ENCODE assay signal across 8 cellular contexts in genomic region chr19:8610041-8610927, GRCh38. TPM values are rescaled to one million over a fixed set of nuclear protein-coding genes. Genes with fewer than 3 reads are reported as not detected.
DNase-seq lines count a peak whose midpoint lies in the region; TF ChIP-seq lines count a peak whose summit lies in the region.

ADAMTS10 (minus strand) TSS chr19:8610715; CDS start chr19:8605710, 5,005 bp downstream.

- H3K27me3 ChIP-seq in mononuclear cell (ENCODE audit: insufficient read depth, low read length), result peaks cover 12% of the 10 kb centered on the region
- H3K27me3 ChIP-seq in subcutaneous abdominal adipose tissue (ENCODE audit: control insufficient read depth in 5 of 5, insufficient read depth in 4 of 5, low read length in 5 of 5), result no peaks in the 10 kb centered on the region

- no peaks in the 10 kb centered on the region for H3K9me3 ChIP-seq in HEK293 (ENCODE audit: control insufficient read depth, insufficient read depth, low read depth, low read length)
- H3K9me3 ChIP-seq in mononuclear cell (ENCODE audit: low read depth, low read length), result no peaks in the 10 kb centered on the region
- H3K9me3 ChIP-seq in subcutaneous abdominal adipose tissue (ENCODE audit: control insufficient read depth in 5 of 5, low read length in 5 of 5), result peaks cover 0 to under 1% (median 0%) of the 10 kb centered on the region in 5 donors

- H3K27ac ChIP-seq in HEK293 (ENCODE audit: extremely low read depth, low read depth, low read length) (peak within 1 kb of the TSS; percentile 58; the same call in 1 of the 2 replicates), subcutaneous abdominal adipose tissue (ENCODE audit: low read depth, low read length) (peak within 1 kb of the TSS; percentile 89)

- no peak for TF ChIP-seq CTCF in HEK293 (tag by site-specific recombination; IDR thresholded peaks at IDR 0.05)

- no peaks in the 10 kb centered on the region for H3K4me1 ChIP-seq in HEK293 (ENCODE audit: control insufficient read depth, insufficient read depth, low read length)
- H3K4me1 ChIP-seq in mononuclear cell (ENCODE audit: insufficient read depth, low read length), result peaks cover 28% of the 10 kb centered on the region
- peaks cover 6 to 46% (median 42%) of the 10 kb centered on the region in 5 donors for H3K4me1 ChIP-seq in subcutaneous abdominal adipose tissue (ENCODE audit: control insufficient read depth in 5 of 5, insufficient read depth in 5 of 5, low read length in 5 of 5)

- peak within 1 kb of the TSS; percentile 83 to 96 (median 86) for H3K9ac ChIP-seq in subcutaneous abdominal adipose tissue (ENCODE audit: low read length in 5 of 5)

- intact Hi-C loops in activated CD4-positive, alpha-beta T cell treated with anti-CD3 and anti-CD28 coated beads, Interleukin-2, amount 10 ng/mL, durations not matched to agents 24 days and 14 days (cut with micrococcal nuclease), result no loop called here

- peak; percentile 79 for DNase-seq in activated CD4-positive, alpha-beta T cell treated with anti-CD3 and anti-CD28 coated beads, Interleukin-2, amount 10 ng/mL, durations not matched to agents 24 days and 14 days
- DNase-seq in effector CD4-positive, alpha-beta T cell, result peak; percentile 24
- no peak for DNase-seq in MV-4-11 (lab: John Stamatoyannopoulos, UW)
- no peak for DNase-seq in DMS153 (lab: John Stamatoyannopoulos, UW)
- DNase-seq in NAMALWA (ENCODE audit: low spot score), result no peak

- H3K9me3 Mint-ChIP-seq in activated CD4-positive, alpha-beta T cell treated with anti-CD3 and anti-CD28 coated beads, Interleukin-2, amount 10 ng/mL, durations not matched to agents 24 days and 14 days, result peaks cover 4% of the 10 kb centered on the region

- peak within 1 kb of the TSS; percentile 43 for H3K27ac Mint-ChIP-seq in activated CD4-positive, alpha-beta T cell treated with anti-CD3 and anti-CD28 coated beads, Interleukin-2, amount 10 ng/mL, durations not matched to agents 24 days and 14 days

- no peaks in the 10 kb centered on the region for H3K36me3 ChIP-seq in HEK293 (ENCODE audit: control insufficient read depth in 2 of 2, insufficient read depth in 1 of 2, low read length in 2 of 2)
- peaks cover 0 to under 1% (median 0%) of the 10 kb centered on the region in 5 donors for H3K36me3 ChIP-seq in subcutaneous abdominal adipose tissue (ENCODE audit: control insufficient read depth in 5 of 5, insufficient read depth in 5 of 5, low read length in 5 of 5)

- POLR2A ChIA-PET in HEK293 (lab: Yijun Ruan, JAX), result no interaction called here

- peaks cover 15% of the 10 kb centered on the region for H3K4me1 Mint-ChIP-seq in activated CD4-positive, alpha-beta T cell treated with anti-CD3 and anti-CD28 coated beads, Interleukin-2, amount 10 ng/mL, durations not matched to agents 24 days and 14 days

- peak within 1 kb of the TSS; percentile 86 for H3K4me3 Mint-ChIP-seq in activated CD4-positive, alpha-beta T cell treated with anti-CD3 and anti-CD28 coated beads, Interleukin-2, amount 10 ng/mL, durations not matched to agents 24 days and 14 days

- H3K36me3 Mint-ChIP-seq in activated CD4-positive, alpha-beta T cell treated with anti-CD3 and anti-CD28 coated beads, Interleukin-2, amount 10 ng/mL, durations not matched to agents 24 days and 14 days (ENCODE audit: low read depth), result peaks cover 2% of the 10 kb centered on the region

- peaks cover 18% of the 10 kb centered on the region for H3K27me3 Mint-ChIP-seq in activated CD4-positive, alpha-beta T cell treated with anti-CD3 and anti-CD28 coated beads, Interleukin-2, amount 10 ng/mL, durations not matched to agents 24 days and 14 days

- CTCF ChIA-PET in HEK293 (lab: Yijun Ruan, JAX), result no interaction called here

- H3K4me3 ChIP-seq in HEK293 (ENCODE audit: low read depth, low read length) (peak within 1 kb of the TSS; percentile 41), mononuclear cell (ENCODE audit: low read length) (peak within 1 kb of the TSS; percentile 50), subcutaneous abdominal adipose tissue (ENCODE audit: low read depth in 1 of 5, low read length in 5 of 5) (peak within 1 kb of the TSS; percentile 80 to 100 (median 92))

TF ChIP-seq in HEK293, 187 proteins besides CTCF, POLR2A, EP300 and RAD21 (continues in another document):
- 0 out of 2 replicates have a peak, but pooled peaks have one; percentile 54 for TF ChIP-seq BCL11A (tag by site-specific recombination; IDR thresholded peaks at IDR 0.05; ENCODE audit: low read depth)
- TF ChIP-seq ZNF302 (tag by site-specific recombination; IDR thresholded peaks at IDR 0.05; ENCODE audit: low read depth), result no peak
- TF ChIP-seq GLI2 (tag by site-specific recombination; IDR thresholded peaks at IDR 0.05; ENCODE audit: borderline replicate concordance, low read depth), result no peak
- TF ChIP-seq ZNF391 (tag by site-specific recombination; IDR thresholded peaks at IDR 0.05; ENCODE audit: borderline replicate concordance, low read depth), result peak; percentile 73
- no peak for TF ChIP-seq HOXD13 (CRISPR knock-in tag; IDR thresholded peaks at IDR 0.05; ENCODE audit: borderline replicate concordance)
- no peak for TF ChIP-seq HOXC10 (CRISPR knock-in tag; IDR thresholded peaks at IDR 0.05)
- no peak for TF ChIP-seq ZNF394 (tag by site-specific recombination; IDR thresholded peaks at IDR 0.05; ENCODE audit: borderline replicate concordance)
- TF ChIP-seq KLF17 (tag by site-specific recombination; IDR thresholded peaks at IDR 0.05), result peak; percentile 63
- TF ChIP-seq ZSCAN16 (tag by site-specific recombination; IDR thresholded peaks at IDR 0.05), result no peak
- TF ChIP-seq ZNF157 (tag by site-specific recombination; IDR thresholded peaks at IDR 0.05), result peak; percentile 50; the same call in 1 of the 2 replicates
- no peak for TF ChIP-seq SCRT2 (tag by site-specific recombination; IDR thresholded peaks at IDR 0.05)
- no peak for TF ChIP-seq ZNF660 (tag by site-specific recombination; IDR thresholded peaks at IDR 0.05)
- TF ChIP-seq KLF8 (tag by site-specific recombination; IDR thresholded peaks at IDR 0.05), result peak; percentile 30; the same call in 1 of the 2 replicates
- no peak for TF ChIP-seq ZFP41 (tag by site-specific recombination; IDR thresholded peaks at IDR 0.05; ENCODE audit: borderline replicate concordance)
- TF ChIP-seq ZNF404 (tag by site-specific recombination; IDR thresholded peaks at IDR 0.05), result no peak
- TF ChIP-seq ZNF37A (tag by site-specific recombination; IDR thresholded peaks at IDR 0.05), result no peak
- peak; percentile 77; the same call in 1 of the 2 replicates for TF ChIP-seq ZNF280C (tag by site-specific recombination; IDR thresholded peaks at IDR 0.05)
- TF ChIP-seq ZBTB48 (tag by site-specific recombination; IDR thresholded peaks at IDR 0.05), result peak; percentile 53
- peak; percentile 72 for TF ChIP-seq ZNF324 (tag by site-specific recombination; IDR thresholded peaks at IDR 0.05)
- no peak for TF ChIP-seq SALL2 (tag by site-specific recombination; IDR thresholded peaks at IDR 0.05; ENCODE audit: borderline replicate concordance)
- no peak for TF ChIP-seq ZNF549 (tag by site-specific recombination; IDR thresholded peaks at IDR 0.05)
- 0 out of 2 replicates have a peak, but pooled peaks have one; percentile 30 for TF ChIP-seq BCL11B (tag by site-specific recombination; IDR thresholded peaks at IDR 0.05; ENCODE audit: low read depth)
- no peak for TF ChIP-seq GFI1B (tag by site-specific recombination; IDR thresholded peaks at IDR 0.05)
- TF ChIP-seq ZSCAN18 (tag by site-specific recombination; IDR thresholded peaks at IDR 0.05), result peak; percentile 88; the same call in 1 of the 2 replicates
- peak; percentile 68 for TF ChIP-seq KLF1 (tag by site-specific recombination; IDR thresholded peaks at IDR 0.05)
- no peak for TF ChIP-seq ZNF624 (tag by site-specific recombination; IDR thresholded peaks at IDR 0.05)
- TF ChIP-seq ZNF416 (tag by site-specific recombination; IDR thresholded peaks at IDR 0.05), result no peak

RNA-seq across cellular contexts. Expression of gene ADAMTS10, which starts in this region (rescaled TPM):
- total RNA-seq in activated CD4-positive, alpha-beta T cell treated with anti-CD3 and anti-CD28 coated beads, Interleukin-2, amount 10 ng/mL, durations not matched to agents 24 days and 14 days, result 2.4 and 2.5 TPM in 2 replicates
- total RNA-seq in mononuclear cell, result 29.5 TPM

Comparison
In these comparisons a context has a peak if more than half of its experiments do, and no peak if none do; other contexts are left out.
1. H3K4me3 ChIP-seq: peak in every context shown above with its lines; median percentile 92 in subcutaneous abdominal adipose tissue; 50 in mononuclear cell; 41 in HEK293.
2. DNase-seq: peak in activated CD4-positive, alpha-beta T cell treated with anti-CD3 and anti-CD28 coated beads, Interleukin-2, amount 10 ng/mL, durations not matched to agents 24 days and 14 days (single experiment) and effector CD4-positive, alpha-beta T cell (single experiment); none in MV-4-11 (single experiment), DMS153 (single experiment) and NAMALWA (single experiment).